ENCODE assay signal across 1 cellular context in genomic region chr1:207030522-207031009, GRCh38.
TF ChIP-seq lines count a peak whose summit lies in the region.

No MANE protein-coding gene starts in this region.

TF ChIP-seq in HepG2, 621 proteins besides CTCF, POLR2A, EP300 and RAD21 (continues in another document):
- TF ChIP-seq ZNF784 (CRISPR knock-in tag; IDR thresholded peaks at IDR 0.05; ENCODE audit: borderline replicate concordance) (no peak), HDAC2 (CRISPR knock-in tag; IDR thresholded peaks at IDR 0.05) (no peak), MXD1 (CRISPR knock-in tag; IDR thresholded peaks at IDR 0.05) (no peak), MAX (IDR thresholded peaks at IDR 0.05) (no peak), ZNF672 (CRISPR knock-in tag; IDR thresholded peaks at IDR 0.05) (no peak), ISX (CRISPR knock-in tag; conservative IDR thresholded peaks at IDR 0.05) (no peak), HIVEP1 (CRISPR knock-in tag; IDR thresholded peaks at IDR 0.05) (no peak), ZBTB26 (CRISPR knock-in tag; IDR thresholded peaks at IDR 0.05; ENCODE audit: borderline replicate concordance) (no peak), PCBP1 (IDR thresholded peaks at IDR 0.05; ENCODE audit: borderline replicate concordance, low read depth, low read length) (no peak), ZSCAN29 (CRISPR knock-in tag; conservative IDR thresholded peaks at IDR 0.05) (no peak), ZNF432 (CRISPR knock-in tag; IDR thresholded peaks at IDR 0.05; ENCODE audit: borderline replicate concordance) (no peak), KMT2B (CRISPR knock-in tag; IDR thresholded peaks at IDR 0.05) (no peak), NFE2L2 (IDR thresholded peaks at IDR 0.05; ENCODE audit: low read length) (no peak), ZNF318 (CRISPR knock-in tag; IDR thresholded peaks at IDR 0.05) (no peak), ZBTB2 (CRISPR knock-in tag; IDR thresholded peaks at IDR 0.05; ENCODE audit: low read depth) (no peak), IKZF5 (CRISPR knock-in tag; IDR thresholded peaks at IDR 0.05) (no peak), PTBP1 (IDR thresholded peaks at IDR 0.05; ENCODE audit: low read depth, low read length, poor library complexity, severe bottlenecking) (no peak), NFKBIZ (CRISPR knock-in tag; IDR thresholded peaks at IDR 0.05) (no peak), TARDBP (CRISPR knock-in tag; IDR thresholded peaks at IDR 0.05) (0 out of 2 replicates have a peak, but pooled peaks have one; percentile 28), ZBTB1 (CRISPR knock-in tag; IDR thresholded peaks at IDR 0.05; ENCODE audit: borderline replicate concordance) (no peak), MAF1 (CRISPR knock-in tag; IDR thresholded peaks at IDR 0.05; ENCODE audit: borderline replicate concordance) (no peak), HNF1A (IDR thresholded peaks at IDR 0.05; ENCODE audit: low read depth) (peak; percentile 11; the same call in 1 of the 2 replicates), HNF1A (CRISPR knock-in tag; IDR thresholded peaks at IDR 0.05; ENCODE audit: borderline replicate concordance) (peak; percentile 43; the same call in 1 of the 2 replicates), ZNF552 (CRISPR knock-in tag; IDR thresholded peaks at IDR 0.05; ENCODE audit: borderline replicate concordance) (no peak), ARID5B (CRISPR knock-in tag; IDR thresholded peaks at IDR 0.05) (peak; percentile 12; the same call in 1 of the 2 replicates), ZBTB4 (CRISPR knock-in tag; IDR thresholded peaks at IDR 0.05; ENCODE audit: borderline replicate concordance) (no peak), KAT2B (IDR thresholded peaks at IDR 0.05; ENCODE audit: borderline replicate concordance, low read depth, low read length) (no peak)
